ENCODE assay signal across 21 cellular contexts in genomic region chr7:70583965-70584883, GRCh38.
DNase-seq lines count a peak whose midpoint lies in the region; ATAC-seq and TF ChIP-seq lines count a peak whose summit lies in the region.
"Had no signal": no experiment of that assay in that cellular context is flagged by ENCODE, and none has a peak within 500 bp of the region (broad histone marks: within the 10 kb centered on the region; RNA-seq: fewer than 3 reads in every experiment).

No MANE protein-coding gene starts in this region.

- no peak overlapping the region for H2AK5ac ChIP-seq in mesenchymal stem cell (ENCODE audit: low read length, severe bottlenecking)

- H3K9ac ChIP-seq in mesenchymal stem cell (ENCODE audit: low read length), result no peak overlapping the region

- H3K36me3 ChIP-seq in WERI-Rb-1 (no peaks in the 10 kb centered on the region), mesenchymal stem cell (ENCODE audit: control insufficient read depth in 1 of 2, insufficient read depth in 2 of 2, low read depth in 1 of 2, low read length in 2 of 2) (no peaks in the 10 kb centered on the region), testis (ENCODE audit: low read depth, missing control alignments) (no peaks in the 10 kb centered on the region)

- H3K4me1 ChIP-seq in mesenchymal stem cell (ENCODE audit: control insufficient read depth, insufficient read depth, low read depth, low read length), result peaks cover 25% of the 10 kb centered on the region
- peaks cover 13% of the 10 kb centered on the region for H3K4me1 ChIP-seq in testis

- H3K4me1 Mint-ChIP-seq in activated CD4-positive, alpha-beta T cell treated with anti-CD3 and anti-CD28 coated beads, Interleukin-2, amount 10 ng/mL, durations not matched to agents 24 days and 14 days, result no peaks in the 10 kb centered on the region
- H3K4me1 Mint-ChIP-seq: CD14-positive monocyte had no signal

- no peak overlapping the region for H2BK5ac ChIP-seq in mesenchymal stem cell (ENCODE audit: low read depth, low read length, poor library complexity, severe bottlenecking)

- no peaks in the 10 kb centered on the region for H3K36me3 Mint-ChIP-seq in activated CD4-positive, alpha-beta T cell treated with anti-CD3 and anti-CD28 coated beads, Interleukin-2, amount 10 ng/mL, durations not matched to agents 24 days and 14 days (ENCODE audit: low read depth)
- H3K36me3 Mint-ChIP-seq: activated naive CD8-positive, alpha-beta T cell treated with anti-CD3 and anti-CD28 coated beads, Interleukin-2, amount 10 ng/mL, durations not matched to agents 7 days and 5 days; CD14-positive monocyte; natural killer cell treated with Interleukin-12 subunit alpha and Interleukin-12 subunit beta and Interleukin-15 and Interleukin-18, amount 100 ng/mL, for 72 hours had no signal

- no peak for ATAC-seq in GM21786 (IDR thresholded peaks at IDR 0.05; ENCODE audit: unreplicated experiment)
- ATAC-seq: left ventricle myocardium superior; natural killer cell treated with Interleukin-12 subunit alpha and Interleukin-12 subunit beta and Interleukin-15 and Interleukin-18, amount 100 ng/mL, for 72 hours; sciatic nerve had no signal

- no peak overlapping the region for H2BK120ac ChIP-seq in mesenchymal stem cell (ENCODE audit: low read depth, low read length)

- TF ChIP-seq CTCF in WERI-Rb-1 (IDR thresholded peaks at IDR 0.05; ENCODE audit: low read depth, low read length), result no peak
- no peak for TF ChIP-seq CTCF in testis (IDR thresholded peaks at IDR 0.05)

- peak overlapping the region; percentile 1 for H3K4me2 ChIP-seq in mesenchymal stem cell (ENCODE audit: low read length, poor library complexity, severe bottlenecking)

- H3K14ac ChIP-seq in mesenchymal stem cell (ENCODE audit: low read length in 2 of 2), result no peak overlapping the region

- no peak overlapping the region for H3K23ac ChIP-seq in mesenchymal stem cell (ENCODE audit: low read length in 2 of 2)

- intact Hi-C loops in testis (cut with DNase I; ENCODE audit: low total_unique reads), result no loop called here
- intact Hi-C loops in activated CD4-positive, alpha-beta T cell treated with anti-CD3 and anti-CD28 coated beads, Interleukin-2, amount 10 ng/mL, durations not matched to agents 24 days and 14 days (cut with micrococcal nuclease), result no loop called here

- no peak overlapping the region for H3K4ac ChIP-seq in mesenchymal stem cell (ENCODE audit: low read depth in 1 of 2, low read length in 2 of 2)

- H2BK15ac ChIP-seq in mesenchymal stem cell (ENCODE audit: low read depth, poor library complexity, severe bottlenecking), result no peak overlapping the region

- no peak overlapping the region for H3K4me3 Mint-ChIP-seq in activated CD4-positive, alpha-beta T cell treated with anti-CD3 and anti-CD28 coated beads, Interleukin-2, amount 10 ng/mL, durations not matched to agents 24 days and 14 days
- H3K4me3 Mint-ChIP-seq: activated naive CD8-positive, alpha-beta T cell treated with anti-CD3 and anti-CD28 coated beads, Interleukin-2, amount 10 ng/mL, durations not matched to agents 7 days and 5 days; CD14-positive monocyte; natural killer cell treated with Interleukin-12 subunit alpha and Interleukin-12 subunit beta and Interleukin-15 and Interleukin-18, amount 100 ng/mL, for 72 hours had no signal

- H3K27me3 Mint-ChIP-seq in activated CD4-positive, alpha-beta T cell treated with anti-CD3 and anti-CD28 coated beads, Interleukin-2, amount 10 ng/mL, durations not matched to agents 24 days and 14 days, result no peaks in the 10 kb centered on the region
- H3K27me3 Mint-ChIP-seq: natural killer cell treated with Interleukin-12 subunit alpha and Interleukin-12 subunit beta and Interleukin-15 and Interleukin-18, amount 100 ng/mL, for 72 hours had no signal

- H4K8ac ChIP-seq in mesenchymal stem cell (ENCODE audit: low read length), result no peak overlapping the region

- DNase-seq in NCI-H2107 treated with DMSO at 0.1 percent for 48 hours (lab: John Stamatoyannopoulos, UW; ENCODE audit: unreplicated experiment), result peak; percentile 60
- DNase-seq in NCI-H2107 (lab: John Stamatoyannopoulos, UW), result no peak
- DNase-seq in WERI-Rb-1, result no peak
- no peak for DNase-seq in mesenchymal stem cell
- peak; percentile 34 for DNase-seq in testis
- no peak for DNase-seq in activated CD4-positive, alpha-beta T cell treated with anti-CD3 and anti-CD28 coated beads, Interleukin-2, amount 10 ng/mL, durations not matched to agents 24 days and 14 days
- no peak for DNase-seq in NCI-H1930 (lab: John Stamatoyannopoulos, UW)
- DNase-seq: activated CD4-positive, alpha-beta T cell treated with anti-CD3 and anti-CD28 coated beads for 48 hours; activated naive CD8-positive, alpha-beta T cell treated with anti-CD3 and anti-CD28 coated beads, Interleukin-2, amount 10 ng/mL, durations not matched to agents 7 days and 5 days; activated T-cell treated with anti-CD3 and anti-CD28 coated beads, Interleukin-2, amount 50 U/mL, for 1 hour; DND-41; effector memory CD4-positive, alpha-beta T cell; left ventricle myocardium superior; SHP77 treated with DMSO at 0.1 percent for 48 hours; stimulated activated CD4-positive, alpha-beta T cell treated with anti-CD3 and anti-CD28 coated beads, Interleukin-2, amount 100 ng/mL, for 48 hours; stimulated activated CD8-positive, alpha-beta memory T cell treated with anti-CD3 and anti-CD28 coated beads, Interleukin-4, amount 100 ng/mL, for 48 hours; T-helper 9 cell had no signal

- no peak overlapping the region for H4K91ac ChIP-seq in mesenchymal stem cell (ENCODE audit: low read length)

- no peak overlapping the region for H2AFZ ChIP-seq in mesenchymal stem cell (ENCODE audit: low read depth, low read length)

- no peaks in the 10 kb centered on the region for H3K27me3 ChIP-seq in WERI-Rb-1 (ENCODE audit: insufficient read depth, low read depth, severe bottlenecking)
- H3K27me3 ChIP-seq in mesenchymal stem cell (ENCODE audit: control insufficient read depth in 1 of 2, insufficient read depth in 1 of 2, low read length in 2 of 2), result no peaks in the 10 kb centered on the region
- no peaks in the 10 kb centered on the region for H3K27me3 ChIP-seq in testis

- H3K9me3 ChIP-seq in WERI-Rb-1 (ENCODE audit: severe bottlenecking), result no peaks in the 10 kb centered on the region
- no peaks in the 10 kb centered on the region for H3K9me3 ChIP-seq in mesenchymal stem cell (ENCODE audit: control insufficient read depth, low read length)
- H3K9me3 ChIP-seq in testis, result no peaks in the 10 kb centered on the region

- H3K27ac ChIP-seq in WERI-Rb-1, result peak overlapping the region; percentile 54
- H3K27ac ChIP-seq in mesenchymal stem cell (ENCODE audit: low read length, poor library complexity, severe bottlenecking), result peak overlapping the region; percentile 58
- H3K27ac ChIP-seq in testis, result no peak overlapping the region

- no peak overlapping the region for H3K18ac ChIP-seq in mesenchymal stem cell (ENCODE audit: low read depth in 1 of 2, low read length in 2 of 2)

- H3K4me3 ChIP-seq in WERI-Rb-1 (ENCODE audit: low read depth, low read length) (no peak overlapping the region), mesenchymal stem cell (ENCODE audit: insufficient read depth in 1 of 2, low read depth in 1 of 2, low read length in 2 of 2) (no peak overlapping the region), testis (no peak overlapping the region)

- 88% methylated on average over 16 of the region's 16 CpGs for WGBS in mesenchymal stem cell
- 58 to 79% methylated on average over 16 of the region's 16 CpGs for WGBS in testis, 2 donors

- H2BK12ac ChIP-seq in mesenchymal stem cell (ENCODE audit: low read length in 2 of 2), result no peak overlapping the region

- peaks cover 2% of the 10 kb centered on the region for H3K79me1 ChIP-seq in mesenchymal stem cell (replicated peaks; ENCODE audit: low read length, poor library complexity, severe bottlenecking)

- TF ChIP-seq POLR2A in testis (IDR thresholded peaks at IDR 0.05), result no peak

- H3K9me3 Mint-ChIP-seq in activated CD4-positive, alpha-beta T cell treated with anti-CD3 and anti-CD28 coated beads, Interleukin-2, amount 10 ng/mL, durations not matched to agents 24 days and 14 days, result no peaks in the 10 kb centered on the region
- H3K9me3 Mint-ChIP-seq: activated naive CD8-positive, alpha-beta T cell treated with anti-CD3 and anti-CD28 coated beads, Interleukin-2, amount 10 ng/mL, durations not matched to agents 7 days and 5 days; natural killer cell treated with Interleukin-12 subunit alpha and Interleukin-12 subunit beta and Interleukin-15 and Interleukin-18, amount 100 ng/mL, for 72 hours had no signal

- no peak overlapping the region for H3K27ac Mint-ChIP-seq in activated CD4-positive, alpha-beta T cell treated with anti-CD3 and anti-CD28 coated beads, Interleukin-2, amount 10 ng/mL, durations not matched to agents 24 days and 14 days
- H3K27ac Mint-ChIP-seq: activated naive CD8-positive, alpha-beta T cell treated with anti-CD3 and anti-CD28 coated beads, Interleukin-2, amount 10 ng/mL, durations not matched to agents 7 days and 5 days; CD14-positive monocyte; natural killer cell treated with Interleukin-12 subunit alpha and Interleukin-12 subunit beta and Interleukin-15 and Interleukin-18, amount 100 ng/mL, for 72 hours had no signal

Comparison
In these comparisons a context has a peak if more than half of its experiments do, and no peak if none do; other contexts are left out.
1. DNase-seq: peak in NCI-H2107 treated with DMSO at 0.1 percent for 48 hours (single experiment) and testis (single experiment); none in NCI-H2107 (single experiment), WERI-Rb-1 (single experiment), mesenchymal stem cell (single experiment), activated CD4-positive, alpha-beta T cell treated with anti-CD3 and anti-CD28 coated beads, Interleukin-2, amount 10 ng/mL, durations not matched to agents 24 days and 14 days (single experiment) and NCI-H1930 (0 of 2).
2. H3K27ac ChIP-seq: peak in WERI-Rb-1 (single experiment) and mesenchymal stem cell (single experiment); none in testis (0 of 2).